ENCODE assay signal across 10 cellular contexts in the genomic region with DNA sequence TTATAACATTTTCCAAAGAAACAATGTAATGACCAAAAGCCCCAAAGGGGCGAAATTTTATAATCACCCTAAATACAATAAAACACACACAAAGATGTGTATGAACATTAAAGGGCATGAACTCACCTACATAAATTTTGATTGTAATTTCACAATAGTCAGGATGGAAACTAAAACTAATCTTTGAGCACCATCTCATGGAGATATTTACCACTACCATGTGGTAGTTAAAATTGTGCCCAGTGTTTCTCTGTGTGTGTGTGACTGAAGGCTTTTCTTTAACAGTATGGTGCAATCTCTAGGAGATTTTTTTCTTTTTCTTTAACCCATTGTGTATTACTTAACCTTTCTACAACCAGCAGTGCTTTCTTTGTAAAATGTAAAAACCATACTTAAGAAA. TPM values are rescaled to one million over a fixed set of nuclear protein-coding genes. Genes with fewer than 3 reads are reported as not detected.
DNase-seq lines count a peak whose midpoint lies in the region; ATAC-seq and TF ChIP-seq lines count a peak whose summit lies in the region.
"Had no signal": no experiment of that assay in that cellular context is flagged by ENCODE, and none has a peak within 500 bp of the region (broad histone marks: within the 10 kb centered on the region; RNA-seq: fewer than 3 reads in every experiment).

No MANE protein-coding gene starts in this region.

- H3K9me3 Mint-ChIP-seq in activated CD4-positive, alpha-beta T cell treated with anti-CD3 and anti-CD28 coated beads for 36 hours (ENCODE audit: low read depth), result no peaks in the 10 kb centered on the region
- H3K9me3 Mint-ChIP-seq: activated B cell treated with CpG ODN at 0.5 μM for 24 hours had no signal

- no peak overlapping the region for H3K27ac Mint-ChIP-seq in activated CD4-positive, alpha-beta T cell treated with anti-CD3 and anti-CD28 coated beads for 36 hours
- H3K27ac Mint-ChIP-seq: activated B cell treated with CpG ODN at 0.5 μM for 24 hours had no signal

- peak; percentile 55 for TF ChIP-seq CTCF in choroid plexus epithelial cell (conservative IDR thresholded peaks at IDR 0.05; ENCODE audit: low read depth, low read length)

- CTCF ChIA-PET in activated CD4-positive, alpha-beta T cell treated with anti-CD3 and anti-CD28 coated beads for 36 hours (lab: Charles Lee), result no interaction called here

- DNase-seq in DMS 273 (lab: John Stamatoyannopoulos, UW; ENCODE audit: unreplicated experiment), result peak; percentile 63
- DNase-seq in DMS 273 treated with DMSO at 0.1 percent for 48 hours (lab: John Stamatoyannopoulos, UW), result no peak
- peak; percentile 24 for DNase-seq in NCI-H345 (lab: John Stamatoyannopoulos, UW)
- DNase-seq in choroid plexus epithelial cell (ENCODE audit: low read depth), result peak; percentile 85
- peak; percentile 64 for DNase-seq in myocyte (ENCODE audit: low read depth)
- DNase-seq in activated CD4-positive, alpha-beta T cell treated with anti-CD3 and anti-CD28 coated beads for 36 hours, result no peak
- DNase-seq: activated B cell treated with CpG ODN at 0.5 μM for 24 hours had no signal

- no peaks in the 10 kb centered on the region for H3K36me3 Mint-ChIP-seq in activated CD4-positive, alpha-beta T cell treated with anti-CD3 and anti-CD28 coated beads for 36 hours (ENCODE audit: low read depth)

- H3K4me1 Mint-ChIP-seq in activated CD4-positive, alpha-beta T cell treated with anti-CD3 and anti-CD28 coated beads for 36 hours, result no peaks in the 10 kb centered on the region
- H3K4me1 Mint-ChIP-seq: activated B cell treated with CpG ODN at 0.5 μM for 24 hours had no signal

- no peak overlapping the region for H3K4me3 ChIP-seq in choroid plexus epithelial cell (ENCODE audit: low read depth, low read length)
- H3K4me3 ChIP-seq: skin epidermis had no signal

- intact Hi-C loops in activated CD4-positive, alpha-beta T cell treated with anti-CD3 and anti-CD28 coated beads for 36 hours (cut with DNase I, micrococcal nuclease), result loop anchor here (1.0 to 5.0 kb wide), 2 partner anchors 103 to 104 kb away; no protein-coding TSS in a partner anchor

- no peak overlapping the region for H3K4me3 Mint-ChIP-seq in activated CD4-positive, alpha-beta T cell treated with anti-CD3 and anti-CD28 coated beads for 36 hours
- H3K4me3 Mint-ChIP-seq: activated B cell treated with CpG ODN at 0.5 μM for 24 hours had no signal

- POLR2A ChIA-PET in activated CD4-positive, alpha-beta T cell treated with anti-CD3 and anti-CD28 coated beads for 36 hours (lab: Charles Lee), result no interaction called here

- ATAC-seq in GM18870 (IDR thresholded peaks at IDR 0.05; ENCODE audit: unreplicated experiment) (no peak), GM18498 (IDR thresholded peaks at IDR 0.05; ENCODE audit: unreplicated experiment) (no peak)
- ATAC-seq in activated CD4-positive, alpha-beta T cell treated with anti-CD3 and anti-CD28 coated beads for 36 hours, result no peak

- H3K27me3 Mint-ChIP-seq in activated CD4-positive, alpha-beta T cell treated with anti-CD3 and anti-CD28 coated beads for 36 hours, result peaks cover 5% of the 10 kb centered on the region

RNA-seq across cellular contexts. Expression of a gene that starts 19.7 kb away (rescaled TPM):
- 0.11 and 0.83 TPM in 2 replicates for total RNA-seq in myocyte
- polyA plus RNA-seq in myocyte (2012), result 0.61 TPM
- total RNA-seq in activated CD4-positive, alpha-beta T cell treated with anti-CD3 and anti-CD28 coated beads for 36 hours, result under 1 TPM; 0.18 to 0.53 TPM

RNA-seq across cellular contexts. Expression of a gene that starts 53.0 kb away (rescaled TPM):
- 60.9 and 69.7 TPM in 2 replicates for total RNA-seq in myocyte
- 19.9 TPM for polyA plus RNA-seq in myocyte (2012)
- total RNA-seq in activated CD4-positive, alpha-beta T cell treated with anti-CD3 and anti-CD28 coated beads for 36 hours, result 10 to 100 TPM; 31.8 to 33.7 TPM

Comparison
In these comparisons a context has a peak if more than half of its experiments do, and no peak if none do; other contexts are left out.
1. DNase-seq: peak in DMS 273 (single experiment), NCI-H345 (single experiment), choroid plexus epithelial cell (single experiment) and myocyte (single experiment); none in DMS 273 treated with DMSO at 0.1 percent for 48 hours (single experiment) and activated CD4-positive, alpha-beta T cell treated with anti-CD3 and anti-CD28 coated beads for 36 hours (single experiment).